8 cellular contexts compared by ENCODE assay signal in genomic region chr20:10469599-10469998, GRCh38. TPM values are rescaled to one million over a fixed set of nuclear protein-coding genes. Genes with fewer than 3 reads are reported as not detected.
DNase-seq lines count a peak whose midpoint lies in the region; ATAC-seq and TF ChIP-seq lines count a peak whose summit lies in the region.

No MANE protein-coding gene starts in this region.

- H3K27me3 ChIP-seq in adrenal gland (no peaks in the 10 kb centered on the region), sigmoid colon (no peaks in the 10 kb centered on the region)

- peak; percentile 62 to 80 for ATAC-seq in left cardiac atrium

- H3K27ac ChIP-seq in adrenal gland (peak overlapping the region in 1 of 5 donors; percentile 6), sigmoid colon (peak overlapping the region in 3 of 4 donors; percentile 27 to 52 (median 51))

- TF ChIP-seq POLR2A in adrenal gland (IDR thresholded peaks at IDR 0.05) (no peak), sigmoid colon (IDR thresholded peaks at IDR 0.05) (no peak)

- H3K9me3 ChIP-seq in adrenal gland (replicated peaks in 1 of 3): no peaks in the 10 kb centered on the region
- no peaks in the 10 kb centered on the region for H3K9me3 ChIP-seq in sigmoid colon

- TF ChIP-seq EP300 in sigmoid colon (IDR thresholded peaks at IDR 0.05): no peak

- intact Hi-C loops in adrenal gland (cut with DNase I): no loop called here
- intact Hi-C loops in left cardiac atrium (cut with DNase I): loop anchor here in 1 of 2 donors (10.0 kb wide), 1 partner anchor 205 kb away; the partner anchor contains the start of gene JAG1
- intact Hi-C loops in sigmoid colon (cut with DNase I): loop anchor here (5.0 to 10.0 kb wide), 2 partner anchors 805 to 1073 kb away; no protein-coding TSS in a partner anchor

- H3K4me3 ChIP-seq in adrenal gland (no peak overlapping the region), sigmoid colon (no peak overlapping the region)

- DNase-seq in D341Med (ENCODE audit: low spot score) (peak; percentile 59), HCEC 1CT (peak; percentile 79), NCI-H2196 (lab: John Stamatoyannopoulos, UW; ENCODE audit: unreplicated experiment) (peak; percentile 84), adrenal gland (peak in 5 of 7 donors; percentile 21 to 73 (median 47)), left cardiac atrium (peak; percentile 28), sigmoid colon (peak; percentile 88), mesenteric fat pad (ENCODE audit: low spot score) (no peak), cerebellar nuclear complex (lab: John Stamatoyannopoulos, UW) (no peak)

- WGBS in adrenal gland, 4 donors: 48 to 55% (median 51%) methylated on average over 7 of the region's 7 CpGs
- WGBS in sigmoid colon, 2 donors: 21 to 42% methylated on average over 7 of the region's 7 CpGs

- TF ChIP-seq CTCF in adrenal gland (IDR thresholded peaks at IDR 0.05) (peak; percentile 24 to 68 (median 53)), sigmoid colon (IDR thresholded peaks at IDR 0.05) (peak; percentile 54 to 70 (median 56))

- H3K36me3 ChIP-seq in adrenal gland (replicated peaks in 1 of 2): no peaks in the 10 kb centered on the region
- no peaks in the 10 kb centered on the region for H3K36me3 ChIP-seq in sigmoid colon

- H3K4me1 ChIP-seq in adrenal gland (replicated peaks in 1 of 2) (peaks cover 6 to 32% of the 10 kb centered on the region in 2 donors), sigmoid colon (peaks cover 0 to 49% (median 32%) of the 10 kb centered on the region in 4 donors)

RNA-seq across cellular contexts. Expression of gene SLX4IP, which starts 34.5 kb away (rescaled TPM):
- total RNA-seq in adrenal gland: 1 to 10 TPM; 3.8 to 8.2 (median 4.8) TPM
- polyA plus RNA-seq in adrenal gland: 1 to 10 TPM; 2.8 to 7.3 (median 3.1) TPM
- 1 to 10 TPM; 1.7 to 3.1 TPM for total RNA-seq in left cardiac atrium
- total RNA-seq in sigmoid colon: 1 to 10 TPM; 2.0 to 4.2 (median 2.5) TPM
- 1 to 10 TPM; 1.2 to 2.5 (median 2.3) TPM for polyA plus RNA-seq in sigmoid colon
- total RNA-seq in mesenteric fat pad: 3.0 TPM

RNA-seq across cellular contexts. Expression of gene MKKS, which starts 35.6 kb away (rescaled TPM):
- total RNA-seq in adrenal gland (10 to 100 TPM in 6 of 8 donors, 1 to 10 TPM in 2; 6.1 to 19.1 (median 15.5) TPM), left cardiac atrium (10 to 100 TPM; 26.4 to 26.8 TPM), sigmoid colon (10 to 100 TPM; 19.1 to 26.0 (median 22.2) TPM), mesenteric fat pad (14.4 TPM)
- polyA plus RNA-seq in adrenal gland (10 to 100 TPM; 10.4 to 29.1 (median 14.0) TPM), sigmoid colon (10 to 100 TPM; 16.2 to 29.8 (median 19.1) TPM)

Comparison
In these comparisons a context has a peak if more than half of its experiments do, and no peak if none do; other contexts are left out.
1. DNase-seq: peak in D341Med (single experiment), HCEC 1CT (single experiment), NCI-H2196 (single experiment), adrenal gland (5 of 7), left cardiac atrium (single experiment) and sigmoid colon (single experiment); none in mesenteric fat pad (single experiment) and cerebellar nuclear complex (0 of 2).